ENCODE assay signal across 32 cellular contexts in genomic region chr4:87862236-87862635, GRCh38. TPM values are rescaled to one million over a fixed set of nuclear protein-coding genes. Genes with fewer than 3 reads are reported as not detected.
"Had no signal": no experiment of that assay in that cellular context is flagged by ENCODE, and none has a peak within 500 bp of the region (broad histone marks: within the 10 kb centered on the region; RNA-seq: fewer than 3 reads in every experiment).

No MANE protein-coding gene starts in this region.

- H3K27ac Mint-ChIP-seq: stimulated activated effector memory CD8-positive, alpha-beta T cell treated with anti-CD3 and anti-CD28 coated beads, Interleukin-12 subunit alpha, Interleukin-12 subunit beta, amount 100 ng/mL, for 72 hours; stimulated activated memory B cell treated with anti-CD40 and anti-IgM and Interleukin-4, amounts not matched to agents 10 μg/mL and 1 μg/mL and 100 μg/mL, for 72 hours; stimulated activated naive B cell treated with anti-CD40 and anti-IgM and Interleukin-4, amounts not matched to agents 10 μg/mL and 1 μg/mL and 100 μg/mL, for 72 hours; stimulated activated naive CD8-positive, alpha-beta T cell treated with anti-CD3 and anti-CD28 coated beads, Interleukin-15, amount 100 ng/mL, for 72 hours; stimulated activated naive CD8-positive, alpha-beta T cell treated with anti-CD3 and anti-CD28 coated beads, Interleukin-15, Interleukin-2, amounts not matched to agents 100 ng/mL and 50 ng/mL, for 24 hours; type B pancreatic cell had no signal

- H3K27me3 Mint-ChIP-seq: type B pancreatic cell had no signal

- H3K9me3 Mint-ChIP-seq: stimulated activated effector memory CD8-positive, alpha-beta T cell treated with anti-CD3 and anti-CD28 coated beads, Interleukin-12 subunit alpha, Interleukin-12 subunit beta, amount 100 ng/mL, for 72 hours; stimulated activated memory B cell treated with anti-CD40 and anti-IgM and Interleukin-4, amounts not matched to agents 10 μg/mL and 1 μg/mL and 100 μg/mL, for 72 hours; stimulated activated naive B cell treated with anti-CD40 and anti-IgM and Interleukin-4, amounts not matched to agents 10 μg/mL and 1 μg/mL and 100 μg/mL, for 72 hours; stimulated activated naive CD8-positive, alpha-beta T cell treated with anti-CD3 and anti-CD28 coated beads, Interleukin-15, amount 100 ng/mL, for 72 hours; stimulated activated naive CD8-positive, alpha-beta T cell treated with anti-CD3 and anti-CD28 coated beads, Interleukin-15, Interleukin-2, amounts not matched to agents 100 ng/mL and 50 ng/mL, for 24 hours; type B pancreatic cell had no signal

- H3K4me1 Mint-ChIP-seq: stimulated activated effector memory CD8-positive, alpha-beta T cell treated with anti-CD3 and anti-CD28 coated beads, Interleukin-12 subunit alpha, Interleukin-12 subunit beta, amount 100 ng/mL, for 72 hours; stimulated activated memory B cell treated with anti-CD40 and anti-IgM and Interleukin-4, amounts not matched to agents 10 μg/mL and 1 μg/mL and 100 μg/mL, for 72 hours; stimulated activated naive B cell treated with anti-CD40 and anti-IgM and Interleukin-4, amounts not matched to agents 10 μg/mL and 1 μg/mL and 100 μg/mL, for 72 hours; stimulated activated naive CD8-positive, alpha-beta T cell treated with anti-CD3 and anti-CD28 coated beads, Interleukin-15, amount 100 ng/mL, for 72 hours had no signal

- H3K27ac ChIP-seq: stomach, suprapubic skin, testis, thoracic aorta, thyroid gland, tibial artery, tibial nerve, transverse colon, upper lobe of left lung, upper lobe of right lung, uterus, vagina had no signal

- FAIRE-seq: urothelium cell line had no signal

- H3K4me3 Mint-ChIP-seq: stimulated activated effector memory CD8-positive, alpha-beta T cell treated with anti-CD3 and anti-CD28 coated beads, Interleukin-12 subunit alpha, Interleukin-12 subunit beta, amount 100 ng/mL, for 72 hours; stimulated activated memory B cell treated with anti-CD40 and anti-IgM and Interleukin-4, amounts not matched to agents 10 μg/mL and 1 μg/mL and 100 μg/mL, for 72 hours; stimulated activated naive B cell treated with anti-CD40 and anti-IgM and Interleukin-4, amounts not matched to agents 10 μg/mL and 1 μg/mL and 100 μg/mL, for 72 hours; stimulated activated naive CD8-positive, alpha-beta T cell treated with anti-CD3 and anti-CD28 coated beads, Interleukin-15, amount 100 ng/mL, for 72 hours; stimulated activated naive CD8-positive, alpha-beta T cell treated with anti-CD3 and anti-CD28 coated beads, Interleukin-15, Interleukin-2, amounts not matched to agents 100 ng/mL and 50 ng/mL, for 24 hours; type B pancreatic cell had no signal

- ATAC-seq: stimulated activated effector memory CD8-positive, alpha-beta T cell treated with anti-CD3 and anti-CD28 coated beads, Interleukin-12 subunit alpha, Interleukin-12 subunit beta, amount 100 ng/mL, for 72 hours; stimulated activated memory B cell treated with anti-CD40 and anti-IgM and Interleukin-4, amounts not matched to agents 10 μg/mL and 1 μg/mL and 100 μg/mL, for 72 hours; stimulated activated naive B cell treated with anti-CD40 and anti-IgM and Interleukin-4, amounts not matched to agents 10 μg/mL and 1 μg/mL and 100 μg/mL, for 72 hours; stimulated activated naive CD8-positive, alpha-beta T cell treated with anti-CD3 and anti-CD28 coated beads, Interleukin-15, amount 100 ng/mL, for 72 hours; stimulated activated naive CD8-positive, alpha-beta T cell treated with anti-CD3 and anti-CD28 coated beads, Interleukin-15, Interleukin-2, amounts not matched to agents 100 U/mL and 50 U/mL, for 24 hours; upper lobe of right lung had no signal

- H3K36me3 ChIP-seq: stomach, suprapubic skin, thoracic aorta, thyroid gland, tibial artery, tibial nerve, transverse colon, upper lobe of left lung, upper lobe of right lung, uterus, vagina had no signal

- DNase-seq: stimulated activated CD4-positive, alpha-beta T cell treated with anti-CD3 and anti-CD28 coated beads, Interleukin-2, amount 100 ng/mL, for 48 hours; stimulated activated CD4-positive, alpha-beta T cell treated with anti-CD3 and anti-CD28 coated beads, Interleukin-4, amount 100 ng/mL, for 1 hour; stimulated activated CD4-positive, alpha-beta T cell treated with anti-CD3 and anti-CD28 coated beads, Interleukin-4, amount 100 ng/mL, for 24 hours; stimulated activated CD4-positive, alpha-beta T cell treated with anti-CD3 and anti-CD28 coated beads, Interleukin-4, amount 100 ng/mL, for 4 hours; stimulated activated CD8-positive, alpha-beta memory T cell treated with anti-CD3 and anti-CD28 coated beads, Interleukin-4, amount 100 ng/mL, for 48 hours; stimulated activated naive B cell treated with anti-CD40 and anti-IgM and Interleukin-4, amounts not matched to agents 10 μg/mL and 1 μg/mL and 100 μg/mL, for 72 hours; stimulated activated naive CD4-positive, alpha-beta T cell; stimulated activated naive CD4-positive, alpha-beta T cell treated with Interleukin-2 at 50 U/mL for 16 hours; stimulated activated naive CD8-positive, alpha-beta T cell treated with anti-CD3 and anti-CD28 coated beads, Interleukin-15, amount 100 ng/mL, for 72 hours; stimulated activated naive CD8-positive, alpha-beta T cell treated with anti-CD3 and anti-CD28 coated beads, Interleukin-15, Interleukin-2, amounts not matched to agents 100 U/mL and 50 U/mL, for 24 hours; stomach; substantia nigra; testis; thyroid gland; tibial artery; transverse colon; trophoblast cell; upper lobe of left lung; upper lobe of right lung; uterus had no signal

- H3K4me1 ChIP-seq: suprapubic skin, tibial artery, tibial nerve, upper lobe of right lung, uterus, vagina had no signal

- H3K4me3 ChIP-seq: stomach, suprapubic skin, testis, thoracic aorta, thyroid gland, tibial artery, tibial nerve, transverse colon, upper lobe of left lung, upper lobe of right lung, uterus, vagina had no signal

- H3K36me3 Mint-ChIP-seq: stimulated activated effector memory CD8-positive, alpha-beta T cell treated with anti-CD3 and anti-CD28 coated beads, Interleukin-12 subunit alpha, Interleukin-12 subunit beta, amount 100 ng/mL, for 72 hours; stimulated activated memory B cell treated with anti-CD40 and anti-IgM and Interleukin-4, amounts not matched to agents 10 μg/mL and 1 μg/mL and 100 μg/mL, for 72 hours; stimulated activated naive B cell treated with anti-CD40 and anti-IgM and Interleukin-4, amounts not matched to agents 10 μg/mL and 1 μg/mL and 100 μg/mL, for 72 hours; type B pancreatic cell had no signal

- H3K27me3 ChIP-seq: stomach, suprapubic skin, testis, thyroid gland, tibial artery, tibial nerve, transverse colon, upper lobe of left lung, upper lobe of right lung, uterus, vagina had no signal

- H3K9me3 ChIP-seq: suprapubic skin, testis, thoracic aorta, thyroid gland, tibial artery, tibial nerve, transverse colon, upper lobe of left lung, upper lobe of right lung, uterus, vagina had no signal

RNA-seq across cellular contexts. Expression of gene MEPE, which starts 29.5 kb away (rescaled TPM):
- total RNA-seq: stomach, subcutaneous adipose tissue, suprapubic skin, testis, thoracic aorta, thyroid gland, tibial nerve, transverse colon, upper lobe of left lung, upper lobe of right lung, ureter, urinary bladder, uterus, vagina had no signal
- polyA plus RNA-seq: stomach, urinary bladder had no signal
